In genomic region chr3:75502769-75503759, GRCh38 we compare ENCODE assay signal across 7 cellular contexts.
DNase-seq lines count a peak whose midpoint lies in the region; TF ChIP-seq lines count a peak whose summit lies in the region.
"Not testable (repeated sequence)": the region's sequence is repeated elsewhere in the genome, so short reads cannot be mapped to it uniquely, and the experiment has no call there.

No MANE protein-coding gene starts in this region.

- peak overlapping the region; percentile 37 for H4K8ac ChIP-seq in mesenchymal stem cell (ENCODE audit: low read length)

- H3K4me3 Mint-ChIP-seq in chondrocyte (ENCODE audit: unreplicated experiment), result peak overlapping the region; percentile 63
- peak overlapping the region; percentile 56 for H3K4me3 Mint-ChIP-seq in progenitor cell of endocrine pancreas (ENCODE audit: low read depth)

- TF ChIP-seq CTCF in chondrocyte (IDR thresholded peaks at IDR 0.05) (peak; percentile 33), hepatocyte (IDR thresholded peaks at IDR 0.05; ENCODE audit: poor library complexity) (peak; percentile 3), progenitor cell of endocrine pancreas (IDR thresholded peaks at IDR 0.05; ENCODE audit: unreplicated experiment) (peak; percentile 27)

- peak overlapping the region; percentile 63 for H2AFZ ChIP-seq in hepatocyte
- not testable (repeated sequence) for H2AFZ ChIP-seq in mesenchymal stem cell (ENCODE audit: low read depth, low read length)

- not testable (repeated sequence) for H3K23ac ChIP-seq in mesenchymal stem cell (ENCODE audit: low read length in 2 of 2)

- not testable (repeated sequence) for H2AK5ac ChIP-seq in mesenchymal stem cell (ENCODE audit: low read length, severe bottlenecking)

- WGBS in hepatocyte (ENCODE audit: low lambda C conversion rate, missing lambda C conversion rate), result 30% methylated on average over 18 of the region's 18 CpGs
- 32% methylated on average over 18 of the region's 18 CpGs for WGBS in mesenchymal stem cell

- not testable (repeated sequence) for H3K4me1 ChIP-seq in hepatocyte (ENCODE audit: insufficient read depth); mesenchymal stem cell (ENCODE audit: control insufficient read depth, insufficient read depth, low read depth, low read length)

- H3K4me3 ChIP-seq in H7 (ENCODE audit: insufficient read depth, low read depth, low read length) (peak overlapping the region; percentile 4; the same call in 1 of the 2 replicates), hepatocyte (peak overlapping the region; percentile 5), mesenchymal stem cell (ENCODE audit: insufficient read depth in 1 of 2, low read depth in 1 of 2, low read length in 2 of 2) (peak overlapping the region in 1 of 2 experiments; percentile 62)

- H3K36me3 ChIP-seq in H7 (replicated peaks; ENCODE audit: control insufficient read depth, insufficient read depth, low read length); hepatocyte (replicated peaks; ENCODE audit: insufficient read depth, low read depth); mesenchymal stem cell (ENCODE audit: control insufficient read depth in 1 of 2, insufficient read depth in 2 of 2, low read depth in 1 of 2, low read length in 2 of 2): not testable (repeated sequence)

- H3K27ac Mint-ChIP-seq in chondrocyte (ENCODE audit: unreplicated experiment), result not testable (repeated sequence)
- peak overlapping the region; percentile 91 for H3K27ac Mint-ChIP-seq in progenitor cell of endocrine pancreas

- not testable (repeated sequence) for H3K4ac ChIP-seq in mesenchymal stem cell (ENCODE audit: low read depth in 1 of 2, low read length in 2 of 2)

- not testable (repeated sequence) for H3K4me1 Mint-ChIP-seq in chondrocyte (ENCODE audit: low read depth)
- H3K4me1 Mint-ChIP-seq in progenitor cell of endocrine pancreas (ENCODE audit: low read depth), result peaks cover 49% of the 10 kb centered on the region

- H3K9me3 ChIP-seq in hepatocyte (ENCODE audit: low read depth); mesenchymal stem cell (ENCODE audit: control insufficient read depth, low read length): not testable (repeated sequence)

- not testable (repeated sequence) for H3K36me3 Mint-ChIP-seq in chondrocyte (ENCODE audit: low read depth); progenitor cell of endocrine pancreas (ENCODE audit: insufficient read depth)

- H2BK5ac ChIP-seq in mesenchymal stem cell (ENCODE audit: low read depth, low read length, poor library complexity, severe bottlenecking), result not testable (repeated sequence)

- peak overlapping the region in 1 of 2 experiments; percentile 0 for H2BK12ac ChIP-seq in mesenchymal stem cell (ENCODE audit: low read length in 2 of 2)

- peak overlapping the region; percentile 46 for H4K91ac ChIP-seq in mesenchymal stem cell (ENCODE audit: low read length)

- H3K14ac ChIP-seq in mesenchymal stem cell (ENCODE audit: low read length in 2 of 2), result not testable (repeated sequence)

- H4K20me1 ChIP-seq in hepatocyte (ENCODE audit: insufficient read depth, poor library complexity, severe bottlenecking), result not testable (repeated sequence)

- not testable (repeated sequence) for H3K9me3 Mint-ChIP-seq in chondrocyte (ENCODE audit: low read depth); progenitor cell of endocrine pancreas (ENCODE audit: low read depth)

- not testable (repeated sequence) for H2BK120ac ChIP-seq in mesenchymal stem cell (ENCODE audit: low read depth, low read length)

- H3K9me2 ChIP-seq in hepatocyte (replicated peaks; ENCODE audit: insufficient read depth), result not testable (repeated sequence)

- H3K27ac ChIP-seq in hepatocyte, result peak overlapping the region; percentile 94
- H3K27ac ChIP-seq in mesenchymal stem cell (ENCODE audit: low read length, poor library complexity, severe bottlenecking), result not testable (repeated sequence)

- not testable (repeated sequence) for H3K27me3 Mint-ChIP-seq in chondrocyte (ENCODE audit: low read depth); progenitor cell of endocrine pancreas

- H3K27me3 ChIP-seq in H7 (ENCODE audit: control insufficient read depth, insufficient read depth, low read length); hepatocyte; mesenchymal stem cell (ENCODE audit: control insufficient read depth in 1 of 2, insufficient read depth in 1 of 2, low read length in 2 of 2): not testable (repeated sequence)

- not testable (repeated sequence) for H3K79me2 ChIP-seq in hepatocyte

- H2BK15ac ChIP-seq in mesenchymal stem cell (ENCODE audit: low read depth, poor library complexity, severe bottlenecking), result not testable (repeated sequence)

- DNase-seq in H7, result peak; percentile 32
- peak; percentile 3 for DNase-seq in NCI-H1417 treated with DMSO at 0.1 percent for 48 hours (lab: John Stamatoyannopoulos, UW)
- DNase-seq in RPMI8226, result peak; percentile 93
- not testable (repeated sequence) for DNase-seq in chondrocyte (ENCODE audit: low spot score)
- DNase-seq in hepatocyte (ENCODE audit: low spot score), result peak; percentile 73
- peak; percentile 71 for DNase-seq in mesenchymal stem cell
- peak; percentile 10 for DNase-seq in progenitor cell of endocrine pancreas (ENCODE audit: low spot score, unreplicated experiment)

- peak overlapping the region; percentile 16 to 48 for H3K18ac ChIP-seq in mesenchymal stem cell (ENCODE audit: low read depth in 1 of 2, low read length in 2 of 2)

- not testable (repeated sequence) for H3K79me1 ChIP-seq in mesenchymal stem cell (replicated peaks; ENCODE audit: low read length, poor library complexity, severe bottlenecking)

- peak overlapping the region; percentile 75 for H3K4me2 ChIP-seq in hepatocyte
- not testable (repeated sequence) for H3K4me2 ChIP-seq in mesenchymal stem cell (ENCODE audit: low read length, poor library complexity, severe bottlenecking)

- H3K9ac ChIP-seq in mesenchymal stem cell (ENCODE audit: low read length), result peak overlapping the region; percentile 80
